ENCODE assay signal across 16 cellular contexts in the genomic region with DNA sequence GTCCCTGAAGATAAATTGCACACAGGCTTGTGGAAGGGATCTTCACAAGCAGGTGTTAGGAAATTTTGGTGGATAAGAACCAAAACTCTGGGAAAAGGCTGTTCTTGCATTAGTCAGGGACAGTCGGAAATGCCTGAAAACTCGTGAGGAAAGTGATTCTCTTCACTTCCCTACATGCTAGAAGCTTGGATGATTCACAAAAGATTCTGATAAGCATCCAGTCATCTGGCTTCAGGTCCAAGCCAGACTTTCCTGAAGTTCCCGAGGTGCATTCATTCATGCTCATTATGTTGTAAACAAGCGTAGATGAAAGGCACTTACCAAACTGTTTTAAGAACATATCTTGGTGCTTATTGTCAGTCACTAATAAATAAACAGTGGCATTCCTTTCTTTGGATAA.
DNase-seq lines count a peak whose midpoint lies in the region; ATAC-seq and TF ChIP-seq lines count a peak whose summit lies in the region.
"Had no signal": no experiment of that assay in that cellular context is flagged by ENCODE, and none has a peak within 500 bp of the region (broad histone marks: within the 10 kb centered on the region; RNA-seq: fewer than 3 reads in every experiment).

No MANE protein-coding gene starts in this region.

- DNase-seq in DMS79 treated with DMSO at 0.1 percent for 48 hours (lab: John Stamatoyannopoulos, UW) (peak; percentile 38), M059J (ENCODE audit: low read depth) (peak; percentile 82), astrocyte of the spinal cord (ENCODE audit: low read depth, low spot score) (peak; percentile 23), islet precursor cell (peak; percentile 54), DMS153 treated with DMSO at 0.1 percent for 48 hours (lab: John Stamatoyannopoulos, UW; ENCODE audit: unreplicated experiment) (no peak), NCI-H1417 (lab: John Stamatoyannopoulos, UW) (no peak)
- DNase-seq in activated T-cell treated with anti-CD3 and anti-CD28 coated beads, Interleukin-2, amount 50 U/mL, for 4 hours, result no peak
- DNase-seq in stimulated activated naive CD4-positive, alpha-beta T cell (lab: John Stamatoyannopoulos, UW), result no peak
- DNase-seq: ACHN, KBM-7, NCI-H1105, NCI-H187 treated with DMSO at 0.1 percent for 48 hours, NCI-H2171, NCI-H510A, SIG-M5 had no signal

- H3K4me1 Mint-ChIP-seq in activated T-cell treated with anti-CD3 and anti-CD28 coated beads, Interleukin-2, amount 50 U/mL, for 4 hours (ENCODE audit: low read depth), result no peaks in the 10 kb centered on the region

- no peaks in the 10 kb centered on the region for H3K36me3 Mint-ChIP-seq in activated T-cell treated with anti-CD3 and anti-CD28 coated beads, Interleukin-2, amount 50 U/mL, for 4 hours (ENCODE audit: insufficient read depth)

- peaks cover 6% of the 10 kb centered on the region for H3K9me3 Mint-ChIP-seq in activated T-cell treated with anti-CD3 and anti-CD28 coated beads, Interleukin-2, amount 50 U/mL, for 4 hours

- no peaks in the 10 kb centered on the region for H3K27me3 Mint-ChIP-seq in activated T-cell treated with anti-CD3 and anti-CD28 coated beads, Interleukin-2, amount 50 U/mL, for 4 hours (ENCODE audit: low read depth)

- H3K4me3 Mint-ChIP-seq in activated T-cell treated with anti-CD3 and anti-CD28 coated beads, Interleukin-2, amount 50 U/mL, for 4 hours, result no peak overlapping the region

- ATAC-seq in activated T-cell treated with anti-CD3 and anti-CD28 coated beads, Interleukin-2, amount 50 U/mL, for 4 hours, result no peak
- ATAC-seq: HCT116 had no signal

- no peak overlapping the region for H3K4me3 ChIP-seq in astrocyte of the spinal cord (ENCODE audit: low read depth, low read length)

- in situ Hi-C loops in astrocyte of the spinal cord (cut with HindIII; ENCODE audit: low sequenced_read_pairs), result no loop called here

- TF ChIP-seq CTCF in astrocyte of the spinal cord (IDR thresholded peaks at IDR 0.05; ENCODE audit: low read depth, low read length), result no peak

Comparison
In these comparisons a context has a peak if more than half of its experiments do, and no peak if none do; other contexts are left out.
1. DNase-seq: peak in DMS79 treated with DMSO at 0.1 percent for 48 hours (single experiment), M059J (single experiment), astrocyte of the spinal cord (single experiment) and islet precursor cell (single experiment); none in activated T-cell treated with anti-CD3 and anti-CD28 coated beads, Interleukin-2, amount 50 U/mL, for 4 hours (single experiment), DMS153 treated with DMSO at 0.1 percent for 48 hours (single experiment), NCI-H1417 (0 of 3) and stimulated activated naive CD4-positive, alpha-beta T cell (0 of 6).